21 cellular contexts compared by ENCODE assay signal in genomic region chr3:100231668-100232067, GRCh38. TPM values are rescaled to one million over a fixed set of nuclear protein-coding genes. Genes with fewer than 3 reads are reported as not detected.
DNase-seq lines count a peak whose midpoint lies in the region; ATAC-seq, FAIRE-seq and TF ChIP-seq lines count a peak whose summit lies in the region.
"Had no signal": no experiment of that assay in that cellular context is flagged by ENCODE, and none has a peak within 500 bp of the region (broad histone marks: within the 10 kb centered on the region; RNA-seq: fewer than 3 reads in every experiment).

No MANE protein-coding gene starts in this region.

- ATAC-seq in IMR-90 (ENCODE audit: low read depth) = no peak
- ATAC-seq in HG02610 (IDR thresholded peaks at IDR 0.05; ENCODE audit: unreplicated experiment) = no peak
- ATAC-seq: CD8-positive, alpha-beta T cell; GM12878; K562 had no signal

- H3K23ac ChIP-seq in IMR-90 (ENCODE audit: low read depth, low read length) = no peak overlapping the region

- CTCF ChIA-PET in IMR-90 (lab: Yijun Ruan, JAX) (no interaction called here), GM10248 (lab: Yijun Ruan, JAX) (no interaction called here)

- peak overlapping the region in 1 of 2 experiments; percentile 64; a peak in 1 of 4 replicates for H4K8ac ChIP-seq in IMR-90 (ENCODE audit: low read depth in 2 of 2, low read length in 2 of 2)

- peaks cover 15% of the 10 kb centered on the region for H3K4me1 Mint-ChIP-seq in astrocyte (ENCODE audit: low read depth, unreplicated experiment)
- H3K4me1 Mint-ChIP-seq: CD14-positive monocyte had no signal

- peak overlapping the region; percentile 65; the same call in 1 of the 2 replicates for H2BK120ac ChIP-seq in IMR-90 (ENCODE audit: low read depth, low read length)

- no peak overlapping the region for H3K4me3 Mint-ChIP-seq in astrocyte (ENCODE audit: unreplicated experiment)
- H3K4me3 Mint-ChIP-seq: CD14-positive monocyte; CD8-positive, alpha-beta T cell; H9 had no signal

- no peak for FAIRE-seq in astrocyte (lab: Jason Lieb, UNC)
- FAIRE-seq: A204.1, D721Med, GM12878, GM18507, K562 had no signal

- H2BK5ac ChIP-seq in IMR-90 (ENCODE audit: low read depth, low read length, poor library complexity, severe bottlenecking) = peak overlapping the region; percentile 50

- DNase-seq in A172 (ENCODE audit: low spot score) (peak; percentile 35), EL (peak; percentile 45), IMR-90 (peak; percentile 58), astrocyte (ENCODE audit: low read depth) (peak; percentile 27), iPS-NIHi11 (ENCODE audit: low spot score) (no peak), BE2C (no peak), GM10248 (ENCODE audit: extremely low spot score) (no peak)
- DNase-seq: CD8-positive, alpha-beta T cell; COR-L47; DMS153; DMS79 treated with DMSO at 0.1 percent for 48 hours; GOT3; H9 had no signal

- H3K4me2 ChIP-seq in IMR-90 (ENCODE audit: low read depth, low read length) = no peak overlapping the region
- H3K4me2 ChIP-seq in astrocyte (ENCODE audit: low read length) = no peak overlapping the region

- no peak overlapping the region; the same call in 1 of the 2 replicates for H3K27ac ChIP-seq in IMR-90 (ENCODE audit: insufficient read depth, low read length)
- no peak overlapping the region for H3K27ac ChIP-seq in astrocyte (ENCODE audit: low read depth, low read length)
- H3K27ac ChIP-seq: HL-60 had no signal

- dilution Hi-C loops in IMR-90 (cut with HindIII; ENCODE audit: low sequenced_read_pairs, unreplicated experiment) = no loop called here

- H3K79me2 ChIP-seq in astrocyte (ENCODE audit: insufficient read depth, low read length) = no peaks in the 10 kb centered on the region

- H3K27me3 ChIP-seq in IMR-90 (ENCODE audit: control insufficient read depth, insufficient read depth, low read length) (no peaks in the 10 kb centered on the region), astrocyte (ENCODE audit: insufficient read depth, low read length) (no peaks in the 10 kb centered on the region), BE2C (no peaks in the 10 kb centered on the region)

- peak overlapping the region; percentile 55; the same call in 1 of the 3 replicates for H2BK15ac ChIP-seq in IMR-90 (ENCODE audit: low read depth, low read length)

- H4K20me1 ChIP-seq in IMR-90 (ENCODE audit: insufficient read depth, low read length) = no peaks in the 10 kb centered on the region
- H4K20me1 ChIP-seq in astrocyte (ENCODE audit: insufficient read depth, low read length) = no peaks in the 10 kb centered on the region

- H3K27ac Mint-ChIP-seq in astrocyte (ENCODE audit: unreplicated experiment) = no peak overlapping the region
- H3K27ac Mint-ChIP-seq: CD8-positive, alpha-beta T cell had no signal

- peak overlapping the region; percentile 28; the same call in 1 of the 2 replicates for H2BK20ac ChIP-seq in IMR-90 (ENCODE audit: low read depth, low read length)

- TF ChIP-seq POLR2A in IMR-90 (IDR thresholded peaks at IDR 0.05; ENCODE audit: low read depth, low read length) = no peak

- H3K36me3 ChIP-seq in IMR-90 (ENCODE audit: control insufficient read depth, insufficient read depth, low read length) = no peaks in the 10 kb centered on the region
- H3K36me3 ChIP-seq in astrocyte (ENCODE audit: insufficient read depth, low read length) = no peaks in the 10 kb centered on the region
- H3K36me3 ChIP-seq in BE2C = no peaks in the 10 kb centered on the region

- H3K9me3 ChIP-seq in IMR-90 (ENCODE audit: control insufficient read depth, insufficient read depth, low read length) (peaks cover 5% of the 10 kb centered on the region), astrocyte (ENCODE audit: insufficient read depth, low read depth, low read length) (no peaks in the 10 kb centered on the region), BE2C (no peaks in the 10 kb centered on the region)

- H3K4me3 ChIP-seq in IMR-90 (ENCODE audit: insufficient read depth, low read depth, low read length) (no peak overlapping the region), astrocyte (ENCODE audit: insufficient read depth, low read depth, low read length) (no peak overlapping the region), BE2C (ENCODE audit: low read depth, low read length) (no peak overlapping the region)
- H3K4me3 ChIP-seq: GM12878, K562 had no signal

- H3K56ac ChIP-seq in IMR-90 (ENCODE audit: extremely low read depth, insufficient read depth, low read length) = no peak overlapping the region

- H3K36me3 Mint-ChIP-seq in astrocyte (ENCODE audit: low read depth, unreplicated experiment) = peaks cover 4% of the 10 kb centered on the region
- H3K36me3 Mint-ChIP-seq: CD14-positive monocyte; CD8-positive, alpha-beta T cell had no signal

- no CpG with 5 or more reads among the region's 2 CpGs for WGBS in IMR-90 (ENCODE audit: extremely low coverage in 2 of 2, insufficient read length in 1 of 2), 2 experiments

- H3K4ac ChIP-seq in IMR-90 (ENCODE audit: low read depth, low read length) = peak overlapping the region; percentile 68; the same call in 1 of the 2 replicates

- H3K9me1 ChIP-seq in IMR-90 (ENCODE audit: insufficient read depth, low read length) = no peaks in the 10 kb centered on the region

- H4K5ac ChIP-seq in IMR-90 (ENCODE audit: low read depth, low read length) = no peak overlapping the region

- no TSS peak for BruUV-seq in IMR-90 (replicated peaks; lab: Mats Ljungman, UMichigan)

- H3K18ac ChIP-seq in IMR-90 (ENCODE audit: low read depth, low read length) = peak overlapping the region; percentile 35

- TF ChIP-seq CTCF in IMR-90 (conservative IDR thresholded peaks at IDR 0.05; ENCODE audit: low read depth, low read length) = no peak
- TF ChIP-seq CTCF in astrocyte (IDR thresholded peaks at IDR 0.05; ENCODE audit: insufficient read depth, low read depth, low read length) = no peak
- TF ChIP-seq CTCF in BE2C (IDR thresholded peaks at IDR 0.05; ENCODE audit: low read depth, low read length) = no peak
- TF ChIP-seq CTCF in GM10248 (IDR thresholded peaks at IDR 0.05; ENCODE audit: control extremely low read depth, extremely low read depth, low read depth, missing control alignments) = no peak

- H2AFZ ChIP-seq in IMR-90 (replicated peaks; ENCODE audit: low read length, poor library complexity) (no peak overlapping the region), astrocyte (ENCODE audit: low read depth, low read length) (no peak overlapping the region)

- H3K79me1 ChIP-seq in IMR-90 (ENCODE audit: low read depth in 1 of 2, low read length in 2 of 2) = no peaks in the 10 kb centered on the region

- intact Hi-C loops in IMR-90 (cut with micrococcal nuclease) = no loop called here

- no peak overlapping the region for H2AK9ac ChIP-seq in IMR-90 (replicated peaks; ENCODE audit: low read depth, low read length, poor library complexity)

- H3K9ac ChIP-seq in IMR-90 (ENCODE audit: low read depth, low read length) (no peak overlapping the region), astrocyte (ENCODE audit: low read length) (no peak overlapping the region)

- in situ Hi-C loops in IMR-90 (cut with MboI; ENCODE audit: low sequenced_read_pairs) = no loop called here

- peaks cover 9% of the 10 kb centered on the region; the same call in 1 of the 2 replicates for H3K4me1 ChIP-seq in IMR-90 (ENCODE audit: control insufficient read depth, insufficient read depth, low read length)
- peaks cover 6% of the 10 kb centered on the region for H3K4me1 ChIP-seq in astrocyte (ENCODE audit: insufficient read depth, low read length)
- no peaks in the 10 kb centered on the region for H3K4me1 ChIP-seq in BE2C

- H4K91ac ChIP-seq in IMR-90 (ENCODE audit: insufficient read depth, low read depth, low read length) = no peak overlapping the region

- peak overlapping the region; percentile 44; the same call in 1 of the 2 replicates for H3K14ac ChIP-seq in IMR-90 (replicated peaks; ENCODE audit: low read depth, low read length)

- 0 out of 2 replicates have a peak overlapping the region, but pooled peaks have one; percentile 3 for H2AK5ac ChIP-seq in IMR-90 (ENCODE audit: low read depth, low read length)

- POLR2A ChIA-PET in IMR-90 (lab: Charles Lee; ENCODE audit: unreplicated experiment) (no interaction called here), GM10248 (lab: Yijun Ruan, JAX) (no interaction called here)

- peaks cover 9% of the 10 kb centered on the region for H3K9me3 Mint-ChIP-seq in astrocyte (ENCODE audit: unreplicated experiment)
- H3K9me3 Mint-ChIP-seq: CD8-positive, alpha-beta T cell had no signal

- TF ChIP-seq RAD21 in IMR-90 (IDR thresholded peaks at IDR 0.05; ENCODE audit: low read length) = no peak

- H3K27me3 Mint-ChIP-seq in astrocyte (ENCODE audit: low read depth, unreplicated experiment) = no peaks in the 10 kb centered on the region

TF ChIP-seq in IMR-90, 13 proteins besides CTCF, POLR2A, EP300 and RAD21:
- TF ChIP-seq MAZ (IDR thresholded peaks at IDR 0.05; ENCODE audit: borderline replicate concordance, low read depth, low read length) (no peak), USF2 (IDR thresholded peaks at IDR 0.05; ENCODE audit: low read depth, low read length) (no peak)

RNA-seq across cellular contexts. Expression of gene TBC1D23, which starts 29.1 kb away (rescaled TPM):
- 49.8 and 57.0 TPM in 2 replicates for total RNA-seq in A172 (2014; rRNA removed; shearing (Covaris generic))
- total RNA-seq in IMR-90 (2012; rRNA removed) (67.0 and 123 TPM in 2 replicates), astrocyte (62.2 and 67.2 TPM in 2 replicates)
- polyA plus RNA-seq in IMR-90 (2012; rRNA removed) = 16.3 and 21.2 TPM in 2 replicates
- polyA plus RNA-seq in IMR-90 (2012; cell fraction: cytosol; rRNA removed) = 3.2 and 4.0 TPM in 2 replicates
- 3.0 and 24.5 TPM in 2 replicates for polyA plus RNA-seq in IMR-90 (2012; cell fraction: nucleus; rRNA removed; ENCODE audit: low replicate concordance)
- polyA plus RNA-seq in BE2C (2012; ENCODE audit: insufficient read depth, insufficient read length, low read depth) = 13.5 TPM

Comparison
In these comparisons a context has a peak if more than half of its experiments do, and no peak if none do; other contexts are left out.
1. DNase-seq: peak in A172 (single experiment), EL (single experiment), IMR-90 (single experiment) and astrocyte (single experiment); none in iPS-NIHi11 (single experiment), BE2C (single experiment) and GM10248 (single experiment).